ENCODE assay signal across 1 cellular context in the genomic region with DNA sequence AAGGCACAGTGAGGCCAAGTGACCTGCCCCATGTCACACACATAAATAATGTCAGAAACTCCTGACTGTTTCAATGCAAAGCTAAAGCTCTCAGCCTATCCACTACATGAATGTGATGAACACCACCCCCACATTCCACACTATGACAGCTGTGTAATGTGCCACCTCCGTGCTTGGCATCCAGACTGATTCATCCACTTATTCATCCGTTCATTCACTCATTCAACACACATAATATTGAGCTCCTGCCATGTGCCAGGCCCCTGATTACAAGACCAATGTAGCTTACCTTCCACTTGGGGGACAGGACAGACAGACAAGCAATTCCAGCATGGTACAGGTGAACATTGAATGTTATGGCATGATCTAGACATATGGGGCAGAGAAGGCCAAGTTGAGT.
TF ChIP-seq lines count a peak whose summit lies in the region.

No MANE protein-coding gene starts in this region.

TF ChIP-seq in HCT116, 20 proteins besides CTCF, POLR2A, EP300 and RAD21 (continued from another document):
- TF ChIP-seq, protein P1, sequence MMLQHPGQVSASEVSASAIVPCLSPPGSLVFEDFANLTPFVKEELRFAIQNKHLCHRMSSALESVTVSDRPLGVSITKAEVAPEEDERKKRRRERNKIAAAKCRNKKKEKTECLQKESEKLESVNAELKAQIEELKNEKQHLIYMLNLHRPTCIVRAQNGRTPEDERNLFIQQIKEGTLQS (IDR thresholded peaks at IDR 0.05), result no peak
- TF ChIP-seq EGR1 (IDR thresholded peaks at IDR 0.05; ENCODE audit: low read depth) (no peak), ZNF274 (IDR thresholded peaks at IDR 0.05; ENCODE audit: low read depth, low read length) (no peak), YY1 (IDR thresholded peaks at IDR 0.05; ENCODE audit: extremely low read depth, insufficient replicate concordance, low read depth, low read length) (no peak), ELF1 (IDR thresholded peaks at IDR 0.05; ENCODE audit: borderline replicate concordance, low read depth) (no peak), POLR2AphosphoS5 (IDR thresholded peaks at IDR 0.05; ENCODE audit: low read depth, low read length) (no peak), EZH2phosphoT487 (IDR thresholded peaks at IDR 0.05; ENCODE audit: borderline replicate concordance) (no peak), SRF (IDR thresholded peaks at IDR 0.05; ENCODE audit: low read depth) (no peak), SIN3A (IDR thresholded peaks at IDR 0.05; ENCODE audit: low read depth) (no peak), CEBPB (IDR thresholded peaks at IDR 0.05; ENCODE audit: low read depth) (no peak), SP1 (IDR thresholded peaks at IDR 0.05; ENCODE audit: low read depth) (no peak), CBX3 (IDR thresholded peaks at IDR 0.05; ENCODE audit: low read depth) (no peak), JUND (IDR thresholded peaks at IDR 0.05) (no peak), EZH2 (IDR thresholded peaks at IDR 0.05) (no peak), FOSL1 (IDR thresholded peaks at IDR 0.05; ENCODE audit: low read depth) (no peak)
- TF ChIP-seq, protein P2, sequence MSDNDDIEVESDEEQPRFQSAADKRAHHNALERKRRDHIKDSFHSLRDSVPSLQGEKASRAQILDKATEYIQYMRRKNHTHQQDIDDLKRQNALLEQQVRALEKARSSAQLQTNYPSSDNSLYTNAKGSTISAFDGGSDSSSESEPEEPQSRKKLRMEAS (IDR thresholded peaks at IDR 0.05), result no peak
- TF ChIP-seq, protein P3, sequence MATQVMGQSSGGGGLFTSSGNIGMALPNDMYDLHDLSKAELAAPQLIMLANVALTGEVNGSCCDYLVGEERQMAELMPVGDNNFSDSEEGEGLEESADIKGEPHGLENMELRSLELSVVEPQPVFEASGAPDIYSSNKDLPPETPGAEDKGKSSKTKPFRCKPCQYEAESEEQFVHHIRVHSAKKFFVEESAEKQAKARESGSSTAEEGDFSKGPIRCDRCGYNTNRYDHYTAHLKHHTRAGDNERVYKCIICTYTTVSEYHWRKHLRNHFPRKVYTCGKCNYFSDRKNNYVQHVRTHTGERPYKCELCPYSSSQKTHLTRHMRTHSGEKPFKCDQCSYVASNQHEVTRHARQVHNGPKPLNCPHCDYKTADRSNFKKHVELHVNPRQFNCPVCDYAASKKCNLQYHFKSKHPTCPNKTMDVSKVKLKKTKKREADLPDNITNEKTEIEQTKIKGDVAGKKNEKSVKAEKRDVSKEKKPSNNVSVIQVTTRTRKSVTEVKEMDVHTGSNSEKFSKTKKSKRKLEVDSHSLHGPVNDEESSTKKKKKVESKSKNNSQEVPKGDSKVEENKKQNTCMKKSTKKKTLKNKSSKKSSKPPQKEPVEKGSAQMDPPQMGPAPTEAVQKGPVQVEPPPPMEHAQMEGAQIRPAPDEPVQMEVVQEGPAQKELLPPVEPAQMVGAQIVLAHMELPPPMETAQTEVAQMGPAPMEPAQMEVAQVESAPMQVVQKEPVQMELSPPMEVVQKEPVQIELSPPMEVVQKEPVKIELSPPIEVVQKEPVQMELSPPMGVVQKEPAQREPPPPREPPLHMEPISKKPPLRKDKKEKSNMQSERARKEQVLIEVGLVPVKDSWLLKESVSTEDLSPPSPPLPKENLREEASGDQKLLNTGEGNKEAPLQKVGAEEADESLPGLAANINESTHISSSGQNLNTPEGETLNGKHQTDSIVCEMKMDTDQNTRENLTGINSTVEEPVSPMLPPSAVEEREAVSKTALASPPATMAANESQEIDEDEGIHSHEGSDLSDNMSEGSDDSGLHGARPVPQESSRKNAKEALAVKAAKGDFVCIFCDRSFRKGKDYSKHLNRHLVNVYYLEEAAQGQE (IDR thresholded peaks at IDR 0.05; ENCODE audit: low read depth), result no peak
